8 cellular contexts compared by ENCODE assay signal in the genomic region with DNA sequence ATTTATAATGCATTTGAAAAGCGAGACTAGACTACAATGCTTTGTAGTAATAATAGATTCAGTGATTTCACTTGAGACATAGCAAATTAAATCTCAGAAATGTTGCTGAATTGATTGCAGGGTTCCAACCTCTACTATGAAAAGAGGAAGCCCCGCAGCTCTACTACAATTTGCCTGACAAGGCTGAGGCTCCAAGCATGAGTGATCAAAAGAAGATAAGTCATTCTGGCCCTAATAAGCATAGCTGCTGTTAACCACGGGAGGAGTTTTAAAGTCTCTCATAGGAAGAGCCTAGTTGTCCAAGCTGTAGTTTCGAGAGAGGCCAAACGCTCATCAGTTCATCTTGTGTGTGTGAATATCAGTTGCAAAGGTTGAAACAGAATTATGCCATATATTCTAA.
DNase-seq lines count a peak whose midpoint lies in the region; ATAC-seq lines count a peak whose summit lies in the region.
"Not testable (repeated sequence)": the region's sequence is repeated elsewhere in the genome, so short reads cannot be mapped to it uniquely, and the experiment has no call there.

No MANE protein-coding gene starts in this region.

- intact Hi-C loops in Right ventricle myocardium inferior (cut with DNase I), result not testable (repeated sequence)

- peak; percentile 65 for ATAC-seq in GM18498 (IDR thresholded peaks at IDR 0.05; ENCODE audit: unreplicated experiment)
- peak; percentile 63 for ATAC-seq in GM18861 (IDR thresholded peaks at IDR 0.05; ENCODE audit: unreplicated experiment)
- ATAC-seq in GM19351 (IDR thresholded peaks at IDR 0.05; ENCODE audit: unreplicated experiment), result peak; percentile 98
- ATAC-seq in GM21526 (IDR thresholded peaks at IDR 0.05; ENCODE audit: low FRiP score, unreplicated experiment), result peak; percentile 66
- peak; percentile 78 for ATAC-seq in HG02759 (IDR thresholded peaks at IDR 0.05; ENCODE audit: unreplicated experiment)
- peak; percentile 56 for ATAC-seq in HG03060 (IDR thresholded peaks at IDR 0.05; ENCODE audit: low read depth, unreplicated experiment)
- peak; percentile 96 for ATAC-seq in HG03432 (IDR thresholded peaks at IDR 0.05; ENCODE audit: unreplicated experiment)
- ATAC-seq in Right ventricle myocardium inferior, result not testable (repeated sequence)

- DNase-seq in Right ventricle myocardium inferior (ENCODE audit: missing footprints), result peak; percentile 3
